Comparison of ENCODE assay signal across 10 cellular contexts in the genomic region with DNA sequence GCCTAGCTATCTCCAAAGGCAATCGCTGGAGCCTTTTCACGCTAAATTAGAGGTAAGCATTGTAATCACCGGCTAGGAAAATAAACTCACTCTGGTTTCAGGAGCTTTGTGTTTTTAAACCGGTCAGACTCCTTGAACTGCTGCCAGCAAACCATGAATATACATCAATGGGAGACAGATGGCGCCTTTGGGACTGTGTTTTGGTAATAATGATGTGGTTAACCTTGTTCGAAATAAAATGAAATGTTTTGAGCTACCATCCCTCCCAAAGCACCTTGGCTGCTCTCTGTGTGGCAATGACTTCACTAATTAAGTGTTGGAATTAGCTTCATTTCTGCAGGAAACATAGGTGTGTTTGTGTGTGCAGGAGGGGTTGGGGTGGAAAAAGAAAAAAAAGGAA.
DNase-seq lines count a peak whose midpoint lies in the region; ATAC-seq and TF ChIP-seq lines count a peak whose summit lies in the region.
"Had no signal": no experiment of that assay in that cellular context is flagged by ENCODE, and none has a peak within 500 bp of the region (broad histone marks: within the 10 kb centered on the region; RNA-seq: fewer than 3 reads in every experiment).

No MANE protein-coding gene starts in this region.

- TF ChIP-seq CTCF in epithelial cell of esophagus (IDR thresholded peaks at IDR 0.05; ENCODE audit: insufficient read depth, low read depth, low read length, missing control alignments) = peak; percentile 29

- peak; percentile 40 for DNase-seq in DMS79 treated with DMSO at 0.1 percent for 48 hours (lab: John Stamatoyannopoulos, UW)
- DNase-seq in DMS79 (lab: John Stamatoyannopoulos, UW) = no peak
- DNase-seq in NCI-H774 (lab: John Stamatoyannopoulos, UW) = peak; percentile 80
- DNase-seq in epithelial cell of esophagus (ENCODE audit: low read depth) = peak; percentile 62
- DNase-seq in ureter (ENCODE audit: low spot score) = peak; percentile 57
- no peak for DNase-seq in HuH-7 (ENCODE audit: low spot score)
- DNase-seq in activated gamma-delta T cell treated with Interleukin-2 at 50 U/mL for 16 hours = no peak
- DNase-seq: stimulated activated CD4-positive, alpha-beta T cell treated with anti-CD3 and anti-CD28 coated beads, Interleukin-2, amount 100 ng/mL, for 24 hours had no signal

- no peak overlapping the region for H3K4me3 ChIP-seq in epithelial cell of esophagus (ENCODE audit: low read length)

- ATAC-seq in HG02610 (IDR thresholded peaks at IDR 0.05; ENCODE audit: unreplicated experiment) = no peak
- ATAC-seq: WTC11 had no signal

Comparison
In these comparisons a context has a peak if more than half of its experiments do, and no peak if none do; other contexts are left out.
1. DNase-seq: peak in DMS79 treated with DMSO at 0.1 percent for 48 hours (single experiment), NCI-H774 (single experiment), epithelial cell of esophagus (single experiment) and ureter (single experiment); none in DMS79 (single experiment), HuH-7 (single experiment) and activated gamma-delta T cell treated with Interleukin-2 at 50 U/mL for 16 hours (single experiment).